Comparison of ENCODE assay signal across 19 cellular contexts in the genomic region with DNA sequence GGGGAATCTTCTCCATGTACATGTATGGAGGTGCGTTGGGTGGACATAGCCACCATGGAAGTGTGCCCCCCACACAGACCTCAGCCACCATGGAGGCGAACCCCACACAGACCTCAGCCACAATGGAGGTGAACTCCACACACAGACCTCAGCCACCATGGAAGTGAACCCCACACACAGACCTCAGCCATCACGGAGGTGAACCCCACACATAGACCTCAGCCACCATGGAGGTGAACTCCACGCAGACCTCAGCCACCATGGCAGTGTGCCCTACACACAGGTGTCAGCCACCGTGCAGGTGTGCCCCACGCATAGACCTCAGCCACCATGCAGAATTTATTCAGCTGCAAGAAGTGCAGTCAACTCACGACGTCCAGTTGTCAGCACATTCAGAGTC.
DNase-seq lines count a peak whose midpoint lies in the region; ATAC-seq, FAIRE-seq and TF ChIP-seq lines count a peak whose summit lies in the region.
"Had no signal": no experiment of that assay in that cellular context is flagged by ENCODE, and none has a peak within 500 bp of the region (broad histone marks: within the 10 kb centered on the region; RNA-seq: fewer than 3 reads in every experiment).

No MANE protein-coding gene starts in this region.

- H4K91ac ChIP-seq in H1 (replicated peaks; ENCODE audit: insufficient read length, low read length) = peak overlapping the region; percentile 20

- no peaks in the 10 kb centered on the region for H3K36me3 Mint-ChIP-seq in stimulated activated effector memory CD8-positive, alpha-beta T cell treated with anti-CD3 and anti-CD28 coated beads, Interleukin-12 subunit alpha, Interleukin-12 subunit beta, amount 100 ng/mL, for 72 hours
- H3K36me3 Mint-ChIP-seq: CD4-positive, alpha-beta memory T cell had no signal

- POLR2A ChIA-PET in H1 (lab: Charles Lee; ENCODE audit: partially characterized antibody) = no interaction called here

- no peak overlapping the region for H4K5ac ChIP-seq in H1 (ENCODE audit: insufficient read length, low read depth, low read length)

- H2AK5ac ChIP-seq in H1 (ENCODE audit: low read depth, low read length) = no peak overlapping the region

- H3K4me3 Mint-ChIP-seq in stimulated activated effector memory CD8-positive, alpha-beta T cell treated with anti-CD3 and anti-CD28 coated beads, Interleukin-12 subunit alpha, Interleukin-12 subunit beta, amount 100 ng/mL, for 72 hours = no peak overlapping the region
- H3K4me3 Mint-ChIP-seq: CD4-positive, alpha-beta memory T cell; GM23338; HFFc6 had no signal

- no peak overlapping the region for H3K27ac ChIP-seq in H1 (ENCODE audit: low read depth, low read length)
- H3K27ac ChIP-seq in lower lobe of right lung = no peak overlapping the region

- H3K4ac ChIP-seq in H1 (replicated peaks; ENCODE audit: insufficient read length, low read depth, low read length) = no peak overlapping the region

- no peaks in the 10 kb centered on the region for H3K4me1 ChIP-seq in H1 (replicated peaks in 1 of 4; ENCODE audit: control insufficient read depth in 3 of 4, insufficient read depth in 4 of 4, low read length in 3 of 4)
- H3K4me1 ChIP-seq in lower lobe of right lung = no peaks in the 10 kb centered on the region
- H3K4me1 ChIP-seq: HAP-1 had no signal

- no peaks in the 10 kb centered on the region for H3K79me2 ChIP-seq in H1 (ENCODE audit: control insufficient read depth in 1 of 2, insufficient read depth in 2 of 2, low read length in 2 of 2)

- no peak for FAIRE-seq in H1 (lab: Jason Lieb, UNC)
- FAIRE-seq: GM12891, GM18507, H54 had no signal

- H3K14ac ChIP-seq in H1 (ENCODE audit: insufficient read length) = no peak overlapping the region

- no peak overlapping the region; the same call in 1 of the 2 replicates for H4K8ac ChIP-seq in H1 (ENCODE audit: extremely low read depth, insufficient read depth, low read length)

- no peak overlapping the region for H2BK20ac ChIP-seq in H1 (ENCODE audit: low read length)

- H2BK15ac ChIP-seq in H1 (ENCODE audit: low read length) = no peak overlapping the region

- H3K23ac ChIP-seq in H1 (ENCODE audit: insufficient read length) = no peak overlapping the region

- intact Hi-C loops in lower lobe of right lung (cut with DNase I) = no loop called here

- no peaks in the 10 kb centered on the region for H3K79me1 ChIP-seq in H1 (ENCODE audit: low read depth, low read length)

- H4K20me1 ChIP-seq in H1 (replicated peaks in 1 of 2; ENCODE audit: control insufficient read depth in 1 of 2, insufficient read depth in 2 of 2, low read length in 2 of 2) = no peaks in the 10 kb centered on the region

- no peak overlapping the region for H3K4me2 ChIP-seq in H1 (ENCODE audit: insufficient read depth in 1 of 2, low read depth in 2 of 2, low read length in 2 of 2)
- H3K4me2 ChIP-seq: GM23338 had no signal

- DNase-seq in H1 (ENCODE audit: low read depth in 1 of 2, low spot score in 2 of 2) (no peak), lower lobe of right lung (no peak), NCI-H1048 (lab: John Stamatoyannopoulos, UW) (no peak), NCI-H345 (lab: John Stamatoyannopoulos, UW) (no peak)
- no peak for DNase-seq in stimulated activated effector memory CD8-positive, alpha-beta T cell treated with anti-CD3 and anti-CD28 coated beads, Interleukin-12 subunit alpha, Interleukin-12 subunit beta, amount 100 ng/mL, for 72 hours (ENCODE audit: low spot score in 2 of 2)
- DNase-seq: C1 segment of cervical spinal cord; Calu3; CD4-positive, alpha-beta memory T cell; COR-L47; DMS53; DMS79 treated with DMSO at 0.1 percent for 48 hours; GF-D8; HFFc6 had no signal

- CTCF ChIA-PET in H1 (lab: Charles Lee; ENCODE audit: partially characterized antibody) = interaction anchor here (1.6 kb wide), 1 partner anchor 14 kb away, joined by 5 read pairs; no protein-coding TSS in a partner anchor

- no peak overlapping the region for H3K9ac ChIP-seq in H1 (replicated peaks in 1 of 4; ENCODE audit: extremely low read depth in 1 of 4, low read depth in 3 of 4, low read length in 3 of 4)

- 0 out of 4 replicates have a peak, but pooled peaks cover 0 to 6% of the 10 kb centered on the region in 2 experiments for H3K9me3 ChIP-seq in H1 (ENCODE audit: insufficient read depth in 2 of 2, low read depth in 1 of 2, low read length in 1 of 2)
- no peaks in the 10 kb centered on the region for H3K9me3 ChIP-seq in lower lobe of right lung
- H3K9me3 ChIP-seq: HAP-1 had no signal

- H3K27me3 ChIP-seq in H1 (replicated peaks in 1 of 4; ENCODE audit: control insufficient read depth in 3 of 4, extremely low read depth in 1 of 4, insufficient read depth in 3 of 4, low read length in 3 of 4) = no peaks in the 10 kb centered on the region
- H3K27me3 ChIP-seq in lower lobe of right lung (ENCODE audit: low read depth) = no peaks in the 10 kb centered on the region

- no peaks in the 10 kb centered on the region for H3K23me2 ChIP-seq in H1 (ENCODE audit: low read depth, low read length)

- H2AFZ ChIP-seq in H1 (ENCODE audit: low read length) = no peak overlapping the region
- H2AFZ ChIP-seq: GM23338 had no signal

- H2BK120ac ChIP-seq in H1 (replicated peaks; ENCODE audit: low read depth, low read length) = no peak overlapping the region

- no peak overlapping the region for H3K56ac ChIP-seq in H1 (replicated peaks; ENCODE audit: insufficient read length, low read depth, low read length)

- TF ChIP-seq EP300 in H1 (IDR thresholded peaks at IDR 0.05; ENCODE audit: borderline replicate concordance in 1 of 2, low read depth in 2 of 2, low read length in 2 of 2) = no peak

- ATAC-seq in lower lobe of right lung (peak; percentile 31 to 37), HG03159 (IDR thresholded peaks at IDR 0.05; ENCODE audit: unreplicated experiment) (no peak)
- ATAC-seq in stimulated activated effector memory CD8-positive, alpha-beta T cell treated with anti-CD3 and anti-CD28 coated beads, Interleukin-12 subunit alpha, Interleukin-12 subunit beta, amount 100 ng/mL, for 72 hours = peak; percentile 39
- ATAC-seq: GM23338 had no signal

- H3K4me1 Mint-ChIP-seq in stimulated activated effector memory CD8-positive, alpha-beta T cell treated with anti-CD3 and anti-CD28 coated beads, Interleukin-12 subunit alpha, Interleukin-12 subunit beta, amount 100 ng/mL, for 72 hours = no peaks in the 10 kb centered on the region
- H3K4me1 Mint-ChIP-seq: GM23338 had no signal

- WGBS in H1 (ENCODE audit: extremely low coverage in 1 of 2, insufficient coverage in 1 of 2, insufficient read length in 1 of 2, insufficient replicate concordance in 2 of 2, low coverage in 1 of 2, low lambda C conversion rate in 2 of 2, missing lambda C conversion rate in 1 of 2), 2 experiments = 87% methylated on average over 8 of the region's 8 CpGs; no CpG with 5 or more reads in 1 of the 2 experiments

- no peak overlapping the region for H2BK5ac ChIP-seq in H1 (ENCODE audit: low read depth, low read length)

- no peak for TF ChIP-seq RAD21 in H1 (IDR thresholded peaks at IDR 0.05 in 1 of 2, conservative IDR thresholded peaks at IDR 0.05 in 1 of 2; ENCODE audit: low read depth in 2 of 2, low read length in 2 of 2)

- H3K4me3 ChIP-seq in H1 (ENCODE audit: extremely low read depth in 1 of 4, insufficient read depth in 2 of 4, low read depth in 3 of 4, low read length in 4 of 4) (no peak overlapping the region), lower lobe of right lung (no peak overlapping the region)
- H3K4me3 ChIP-seq: GM23338, HAP-1 had no signal

- no peak overlapping the region for H3K18ac ChIP-seq in H1 (ENCODE audit: extremely low read depth, low read length)

- H3K36me3 ChIP-seq in H1 (ENCODE audit: control insufficient read depth in 2 of 4, insufficient read depth in 4 of 4, low read length in 3 of 4) = no peaks in the 10 kb centered on the region
- H3K36me3 ChIP-seq in lower lobe of right lung = no peaks in the 10 kb centered on the region
- H3K36me3 ChIP-seq: HAP-1 had no signal

- no peak overlapping the region for H3K27ac Mint-ChIP-seq in stimulated activated effector memory CD8-positive, alpha-beta T cell treated with anti-CD3 and anti-CD28 coated beads, Interleukin-12 subunit alpha, Interleukin-12 subunit beta, amount 100 ng/mL, for 72 hours
- H3K27ac Mint-ChIP-seq: GM23338, HFFc6 had no signal

- TF ChIP-seq CTCF in H1 (IDR thresholded peaks at IDR 0.05; ENCODE audit: control extremely low read depth in 1 of 3, insufficient read depth in 1 of 3, low read depth in 1 of 3, low read length in 3 of 3) = no peak
- TF ChIP-seq CTCF in lower lobe of right lung (IDR thresholded peaks at IDR 0.05) = no peak

- no peak overlapping the region for H2BK12ac ChIP-seq in H1 (ENCODE audit: low read depth, low read length)

- no peak for TF ChIP-seq POLR2A in H1 (IDR thresholded peaks at IDR 0.05; ENCODE audit: control extremely low read depth in 1 of 2, low read depth in 2 of 2, low read length in 2 of 2)

- peaks cover 11% of the 10 kb centered on the region for H3K9me3 Mint-ChIP-seq in stimulated activated effector memory CD8-positive, alpha-beta T cell treated with anti-CD3 and anti-CD28 coated beads, Interleukin-12 subunit alpha, Interleukin-12 subunit beta, amount 100 ng/mL, for 72 hours

TF ChIP-seq in H1, 55 proteins besides CTCF, POLR2A, EP300 and RAD21:
- TF ChIP-seq MAFK (IDR thresholded peaks at IDR 0.05; ENCODE audit: low read depth, low read length) (no peak), JUN (IDR thresholded peaks at IDR 0.05; ENCODE audit: low read depth, low read length) (no peak), NRF1 (IDR thresholded peaks at IDR 0.05; ENCODE audit: low read depth, low read length) (no peak), HDAC6 (IDR thresholded peaks at IDR 0.05; ENCODE audit: low read depth, low read length) (no peak), SIRT6 (IDR thresholded peaks at IDR 0.05; ENCODE audit: low read length) (no peak), EGR1 (IDR thresholded peaks at IDR 0.05; ENCODE audit: borderline replicate concordance, low read depth, low read length) (no peak), RFX5 (IDR thresholded peaks at IDR 0.05; ENCODE audit: borderline replicate concordance, low read depth, low read length) (no peak), TCF12 (IDR thresholded peaks at IDR 0.05; ENCODE audit: low read depth, low read length) (no peak)
TF ChIP-seq in H1: peak in this region for 0.
